ENCODE assay signal across 35 cellular contexts in the genomic region with DNA sequence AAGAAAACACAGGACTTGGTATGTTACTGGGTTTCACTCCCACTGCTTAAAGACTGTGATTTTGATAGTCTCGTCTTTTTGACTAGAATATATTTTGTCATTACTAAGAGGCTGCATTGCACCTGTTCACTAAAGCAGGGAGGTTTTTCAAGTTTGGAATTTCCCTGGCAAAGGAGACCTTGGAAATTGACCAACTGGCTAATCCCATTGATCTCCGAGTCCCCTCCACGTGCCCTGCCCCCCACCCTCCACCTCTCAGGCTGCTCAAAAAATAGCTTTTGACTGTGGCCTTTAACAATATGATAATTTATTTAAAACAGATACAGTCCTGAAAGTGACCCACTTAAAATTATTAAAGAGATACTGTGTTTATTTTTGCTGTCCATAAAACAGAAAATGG.
"Had no signal": no experiment of that assay in that cellular context is flagged by ENCODE, and none has a peak within 500 bp of the region (broad histone marks: within the 10 kb centered on the region; RNA-seq: fewer than 3 reads in every experiment).

No MANE protein-coding gene starts in this region.

- H2AFZ ChIP-seq: PC-9 had no signal

- H3K4me3 ChIP-seq: adrenal gland, body of pancreas, PC-9 had no signal

- H3K36me3 Mint-ChIP-seq: activated CD4-positive, alpha-beta memory T cell treated with anti-CD3 and anti-CD28 coated beads for 36 hours; activated naive CD4-positive, alpha-beta T cell treated with anti-CD3 and anti-CD28 coated beads, Interleukin-2, amount 50 U/mL, for 72 hours had no signal

- H3K4me2 ChIP-seq: PC-9 had no signal

- H3K27me3 Mint-ChIP-seq: activated B cell treated with CpG ODN at 0.5 μM for 24 hours had no signal

- H3K9me3 Mint-ChIP-seq: activated B cell treated with CpG ODN at 0.5 μM for 24 hours; activated CD4-positive, alpha-beta memory T cell treated with anti-CD3 and anti-CD28 coated beads for 36 hours; activated naive CD4-positive, alpha-beta T cell treated with anti-CD3 and anti-CD28 coated beads for 36 hours; activated naive CD4-positive, alpha-beta T cell treated with anti-CD3 and anti-CD28 coated beads, Interleukin-2, amount 50 U/mL, for 72 hours; activated T-cell treated with anti-CD3 and anti-CD28 coated beads, Interleukin-2, amount 50 U/mL, for 4 hours; activated T-helper 1 cell treated with anti-CD3 and anti-CD28 coated beads, Interleukin-12 subunit alpha, Interleukin-12 subunit beta, Interleukin-2, Interleukin-4 antibody, amounts not matched to agents 30 ng/mL and 10 ng/mL and 1 ng/mL, durations not matched to agents 14 hours and 24 hours and 36 hours had no signal

- ATAC-seq: activated naive CD4-positive, alpha-beta T cell treated with anti-CD3 and anti-CD28 coated beads, Interleukin-2, amount 50 U/mL, for 72 hours; activated T-cell treated with anti-CD3 and anti-CD28 coated beads, Interleukin-2, amount 50 U/mL, for 4 hours; body of pancreas; Right ventricle myocardium inferior had no signal

- H3K27ac Mint-ChIP-seq: activated B cell treated with CpG ODN at 0.5 μM for 24 hours; activated CD4-positive, alpha-beta memory T cell treated with anti-CD3 and anti-CD28 coated beads for 36 hours; activated naive CD4-positive, alpha-beta T cell treated with anti-CD3 and anti-CD28 coated beads for 36 hours; activated naive CD4-positive, alpha-beta T cell treated with anti-CD3 and anti-CD28 coated beads, Interleukin-2, amount 50 U/mL, for 72 hours; activated T-helper 1 cell treated with anti-CD3 and anti-CD28 coated beads, Interleukin-12 subunit alpha, Interleukin-12 subunit beta, Interleukin-2, Interleukin-4 antibody, amounts not matched to agents 30 ng/mL and 10 ng/mL and 1 ng/mL, durations not matched to agents 14 hours and 24 hours and 36 hours had no signal

- H3K4me1 ChIP-seq: adrenal gland, body of pancreas had no signal

- H3K9me3 ChIP-seq: adrenal gland, body of pancreas had no signal

- DNase-seq: activated B cell treated with CpG ODN at 0.5 μM for 24 hours; activated CD4-positive, alpha-beta memory T cell treated with anti-CD3 and anti-CD28 coated beads for 36 hours; activated CD4-positive, alpha-beta T cell treated with anti-CD3 and anti-CD28 coated beads for 4 hours; activated CD4-positive, alpha-beta T cell treated with anti-CD3 and anti-CD28 coated beads, Interleukin-2, amount 50 U/mL, for 1 hour; activated CD4-positive, CD25-positive, alpha-beta regulatory T cell treated with anti-CD3 and anti-CD28 coated beads, Interleukin-2, amount 50 U/mL, for 72 hours; activated CD8-positive, alpha-beta memory T cell treated with anti-CD3 and anti-CD28 coated beads, Interleukin-2, amount 50 U/mL, for 4 hours; activated gamma-delta T cell treated with Interleukin-2 at 50 U/mL for 16 hours; activated naive CD4-positive, alpha-beta T cell treated with anti-CD3 and anti-CD28 coated beads for 36 hours; activated T-cell treated with anti-CD3 and anti-CD28 coated beads for 4 hours; activated T-cell treated with anti-CD3 and anti-CD28 coated beads, Interleukin-2, amount 50 U/mL, for 4 hours; adrenal gland; body of pancreas; cerebellar nuclear complex; KG1; MM.1S; MV-4-11; NCI-H1092; NCI-H1436 treated with DMSO at 0.1 percent for 48 hours; NCI-H1694 treated with DMSO at 0.1 percent for 48 hours; NCI-H2029; NCI-H2107; NCI-H2171; NCI-H510A; NCI-H69; SIG-M5; SW 1271; T-helper 1 cell; T-helper 2 cell; T-helper 9 cell had no signal

- H3K27ac ChIP-seq: adrenal gland, body of pancreas, PC-9, RWPE1, VCaP had no signal

- H3K27me3 ChIP-seq: adrenal gland, body of pancreas had no signal

- H3K4me3 Mint-ChIP-seq: activated CD4-positive, alpha-beta memory T cell treated with anti-CD3 and anti-CD28 coated beads for 36 hours; activated naive CD4-positive, alpha-beta T cell treated with anti-CD3 and anti-CD28 coated beads for 36 hours; activated T-cell treated with anti-CD3 and anti-CD28 coated beads, Interleukin-2, amount 50 U/mL, for 4 hours; activated T-helper 1 cell treated with anti-CD3 and anti-CD28 coated beads, Interleukin-12 subunit alpha, Interleukin-12 subunit beta, Interleukin-2, Interleukin-4 antibody, amounts not matched to agents 30 ng/mL and 10 ng/mL and 1 ng/mL, durations not matched to agents 14 hours and 24 hours and 36 hours had no signal

- H3K36me3 ChIP-seq: adrenal gland had no signal
